ENCODE assay signal across 9 cellular contexts in genomic region chr6:142913036-142913510, GRCh38. TPM values are rescaled to one million over a fixed set of nuclear protein-coding genes. Genes with fewer than 3 reads are reported as not detected.
DNase-seq lines count a peak whose midpoint lies in the region; ATAC-seq and TF ChIP-seq lines count a peak whose summit lies in the region.
"Had no signal": no experiment of that assay in that cellular context is flagged by ENCODE, and none has a peak within 500 bp of the region (broad histone marks: within the 10 kb centered on the region; RNA-seq: fewer than 3 reads in every experiment).

No MANE protein-coding gene starts in this region.

- intact Hi-C loops in activated naive CD4-positive, alpha-beta T cell treated with anti-CD3 and anti-CD28 coated beads for 36 hours (cut with micrococcal nuclease): loop anchor here (1.0 kb wide), 9 partner anchors 11 to 344 kb away; no protein-coding TSS in a partner anchor

- TF ChIP-seq CTCF in GM12864 (IDR thresholded peaks at IDR 0.05; ENCODE audit: low read depth, low read length, missing control alignments): no peak

- peak; percentile 74 for DNase-seq in GM12864 (ENCODE audit: low read depth)
- DNase-seq in activated naive CD4-positive, alpha-beta T cell treated with anti-CD3 and anti-CD28 coated beads for 36 hours: peak; percentile 60
- no peak for DNase-seq in NCI-H2081 (lab: John Stamatoyannopoulos, UW)
- no peak for DNase-seq in NCI-H524 (lab: John Stamatoyannopoulos, UW)
- DNase-seq in NCI-H2196 (lab: John Stamatoyannopoulos, UW; ENCODE audit: unreplicated experiment): no peak
- DNase-seq in foreskin melanocyte: no peak
- DNase-seq: NCI-H1105 treated with DMSO at 0.1 percent for 48 hours had no signal

- no peaks in the 10 kb centered on the region for H3K9me3 Mint-ChIP-seq in activated naive CD4-positive, alpha-beta T cell treated with anti-CD3 and anti-CD28 coated beads for 36 hours

- no peaks in the 10 kb centered on the region for H3K27me3 Mint-ChIP-seq in activated naive CD4-positive, alpha-beta T cell treated with anti-CD3 and anti-CD28 coated beads for 36 hours (ENCODE audit: low read depth)

- peak overlapping the region; percentile 96 for H3K27ac Mint-ChIP-seq in activated naive CD4-positive, alpha-beta T cell treated with anti-CD3 and anti-CD28 coated beads for 36 hours

- CTCF ChIA-PET in activated naive CD4-positive, alpha-beta T cell treated with anti-CD3 and anti-CD28 coated beads for 36 hours (lab: Charles Lee): interaction anchor here (1.4 to 1.6 kb wide), 3 partner anchors 27 to 31 kb away, joined by 3 to 7 read pairs (median 4); no protein-coding TSS in a partner anchor

- H3K36me3 Mint-ChIP-seq in activated naive CD4-positive, alpha-beta T cell treated with anti-CD3 and anti-CD28 coated beads for 36 hours (ENCODE audit: low read depth): peaks cover 15% of the 10 kb centered on the region

- H3K4me3 ChIP-seq in GM12864 (ENCODE audit: low read depth, low read length): no peak overlapping the region; the same call in 1 of the 2 replicates

- H3K4me1 Mint-ChIP-seq in activated naive CD4-positive, alpha-beta T cell treated with anti-CD3 and anti-CD28 coated beads for 36 hours (ENCODE audit: low read depth): peaks cover 84% of the 10 kb centered on the region

- H3K4me3 Mint-ChIP-seq in activated naive CD4-positive, alpha-beta T cell treated with anti-CD3 and anti-CD28 coated beads for 36 hours: peak overlapping the region; percentile 64

- peak; percentile 57 for ATAC-seq in GM21360 (IDR thresholded peaks at IDR 0.05; ENCODE audit: unreplicated experiment)
- ATAC-seq in HG03354 (IDR thresholded peaks at IDR 0.05; ENCODE audit: poor library complexity, severe bottlenecking, unreplicated experiment): peak; percentile 72

RNA-seq across cellular contexts. Expression of gene HIVEP2, which starts 31.9 kb away (rescaled TPM):
- total RNA-seq in activated naive CD4-positive, alpha-beta T cell treated with anti-CD3 and anti-CD28 coated beads for 36 hours: 10 to 100 TPM; 22.0 to 24.1 TPM

Comparison
In these comparisons a context has a peak if more than half of its experiments do, and no peak if none do; other contexts are left out.
1. DNase-seq: peak in GM12864 (single experiment) and activated naive CD4-positive, alpha-beta T cell treated with anti-CD3 and anti-CD28 coated beads for 36 hours (single experiment); none in NCI-H2081 (0 of 2), NCI-H524 (0 of 2), NCI-H2196 (single experiment) and foreskin melanocyte (single experiment).